15 cellular contexts compared by ENCODE assay signal in genomic region chr11:67310246-67311050, GRCh38. TPM values are rescaled to one million over a fixed set of nuclear protein-coding genes. Genes with fewer than 3 reads are reported as not detected.
DNase-seq lines count a peak whose midpoint lies in the region; ATAC-seq and TF ChIP-seq lines count a peak whose summit lies in the region.
"Had no signal": no experiment of that assay in that cellular context is flagged by ENCODE, and none has a peak within 500 bp of the region (broad histone marks: within the 10 kb centered on the region; RNA-seq: fewer than 3 reads in every experiment).

No MANE protein-coding gene starts in this region.

- TF ChIP-seq EP300 in esophagus muscularis mucosa (IDR thresholded peaks at IDR 0.05): no peak

- peaks cover 35% of the 10 kb centered on the region for H3K4me1 Mint-ChIP-seq in MCF 10A (ENCODE audit: insufficient read depth, unreplicated experiment)
- H3K4me1 Mint-ChIP-seq in central memory CD8-positive, alpha-beta T cell: peaks cover 31% of the 10 kb centered on the region

- no peak overlapping the region for H3K4me3 Mint-ChIP-seq in MCF 10A (ENCODE audit: unreplicated experiment)
- peak overlapping the region; percentile 20 for H3K4me3 Mint-ChIP-seq in central memory CD8-positive, alpha-beta T cell
- H3K4me3 Mint-ChIP-seq: HFFc6 had no signal

- H3K4me3 ChIP-seq in breast epithelium (no peak overlapping the region), urinary bladder (ENCODE audit: low read depth, low read length) (no peak overlapping the region), HAP-1 (no peak overlapping the region), esophagus muscularis mucosa (no peak overlapping the region)
- H3K4me3 ChIP-seq: pancreas had no signal

- no peaks in the 10 kb centered on the region for H3K27me3 Mint-ChIP-seq in MCF 10A (ENCODE audit: insufficient read depth, unreplicated experiment)
- no peaks in the 10 kb centered on the region for H3K27me3 Mint-ChIP-seq in central memory CD8-positive, alpha-beta T cell

- H3K4me1 ChIP-seq in breast epithelium (peaks cover 6 to 13% of the 10 kb centered on the region in 2 donors), urinary bladder (ENCODE audit: insufficient read depth) (no peaks in the 10 kb centered on the region), HAP-1 (no peaks in the 10 kb centered on the region), esophagus muscularis mucosa (peaks cover 0 to 3% (median 2%) of the 10 kb centered on the region in 4 donors)
- H3K4me1 ChIP-seq: pancreas had no signal

- no TSS peak for BruUV-seq in MCF 10A (replicated peaks; lab: Mats Ljungman, UMichigan)

- intact Hi-C loops in breast epithelium (cut with DNase I; ENCODE audit: low total_unique reads): loop anchor here (10.0 kb wide), 1 partner anchor 1146 kb away; no protein-coding TSS in a partner anchor
- intact Hi-C loops in MCF 10A (cut with micrococcal nuclease): no loop called here
- intact Hi-C loops in esophagus muscularis mucosa (cut with DNase I): no loop called here

- H3K36me3 ChIP-seq in breast epithelium (no peaks in the 10 kb centered on the region), urinary bladder (ENCODE audit: insufficient read depth) (peaks cover 1% of the 10 kb centered on the region), HAP-1 (replicated peaks) (peaks cover 14% of the 10 kb centered on the region), esophagus muscularis mucosa (peaks cover 0 to 52% (median 42%) of the 10 kb centered on the region in 4 donors)

- TF ChIP-seq POLR2A in breast epithelium (IDR thresholded peaks at IDR 0.05): no peak
- TF ChIP-seq POLR2A in esophagus muscularis mucosa (IDR thresholded peaks at IDR 0.05; ENCODE audit: low read depth): no peak

- no peak overlapping the region for H3K27ac Mint-ChIP-seq in MCF 10A (ENCODE audit: low read depth, unreplicated experiment)
- H3K27ac Mint-ChIP-seq in central memory CD8-positive, alpha-beta T cell (ENCODE audit: low read depth): no peak overlapping the region
- H3K27ac Mint-ChIP-seq: HFFc6 had no signal

- no peak for ATAC-seq in central memory CD8-positive, alpha-beta T cell (replicated peaks; ENCODE audit: extremely low read depth, poor library complexity, severe bottlenecking)
- ATAC-seq in HG03175 (IDR thresholded peaks at IDR 0.05; ENCODE audit: unreplicated experiment): no peak

- no peaks in the 10 kb centered on the region for H3K27me3 ChIP-seq in breast epithelium
- H3K27me3 ChIP-seq in HAP-1 (ENCODE audit: low read depth): no peaks in the 10 kb centered on the region
- H3K27me3 ChIP-seq in esophagus muscularis mucosa: no peaks in the 10 kb centered on the region
- H3K27me3 ChIP-seq: pancreas had no signal

- in situ Hi-C loops in HAP-1 (cut with MboI; ENCODE audit: low sequenced_read_pairs): loop anchor here (10.0 kb wide), 1 partner anchor 226 kb away; no protein-coding TSS in a partner anchor

- no peaks in the 10 kb centered on the region for H3K9me3 ChIP-seq in breast epithelium
- H3K9me3 ChIP-seq in HAP-1: no peaks in the 10 kb centered on the region
- no peaks in the 10 kb centered on the region for H3K9me3 ChIP-seq in esophagus muscularis mucosa
- H3K9me3 ChIP-seq: pancreas had no signal

- DNase-seq in breast epithelium (ENCODE audit: low spot score in 2 of 2) (peak in 1 of 2 donors; percentile 48), MCF 10A (ENCODE audit: unreplicated experiment) (no peak), mesenteric fat pad (ENCODE audit: low spot score) (peak; percentile 79), HAP-1 (ENCODE audit: low spot score in 2 of 2) (no peak), esophagus muscularis mucosa (ENCODE audit: extremely low spot score) (no peak)
- DNase-seq in central memory CD8-positive, alpha-beta T cell (ENCODE audit: low spot score in 2 of 2): no peak
- DNase-seq: ACHN; activated CD4-positive, alpha-beta T cell treated with anti-CD3 and anti-CD28 coated beads for 4 hours; activated naive CD4-positive, alpha-beta T cell; HFFc6; NCI-H1048; NCI-H2081 treated with DMSO at 0.1 percent for 48 hours had no signal

- 86% methylated on average over 19 of the region's 19 CpGs for WGBS in urinary bladder
- WGBS in esophagus muscularis mucosa: 98% methylated on average over 12 of the region's 19 CpGs

- TF ChIP-seq CTCF in breast epithelium (IDR thresholded peaks at IDR 0.05) (no peak), MCF 10A (IDR thresholded peaks at IDR 0.05; ENCODE audit: unreplicated experiment) (no peak), esophagus muscularis mucosa (IDR thresholded peaks at IDR 0.05) (no peak)

- CTCF ChIA-PET in MCF 10A (lab: Yijun Ruan, JAX): interaction anchor here (0.6 to 1.2 kb wide), 3 partner anchors 47 to 286 kb away, joined by 3 to 7 read pairs (median 4); no protein-coding TSS in a partner anchor

- POLR2A ChIA-PET in MCF 10A (lab: Yijun Ruan, JAX): interaction anchor here (0.7 to 1.6 kb wide), 5 partner anchors 8 to 47 kb away, joined by 3 to 13 read pairs (median 5); partner anchors contain the start of gene ANKRD13D

- H3K36me3 Mint-ChIP-seq in MCF 10A (ENCODE audit: insufficient read depth, unreplicated experiment): peaks cover 40% of the 10 kb centered on the region
- H3K36me3 Mint-ChIP-seq in central memory CD8-positive, alpha-beta T cell (ENCODE audit: insufficient read depth): peaks cover 4% of the 10 kb centered on the region

- H3K27ac ChIP-seq in breast epithelium (peak overlapping the region; percentile 89 to 91), urinary bladder (ENCODE audit: low read depth) (peak overlapping the region; percentile 54), esophagus muscularis mucosa (replicated peaks in 1 of 4) (no peak overlapping the region)
- H3K27ac ChIP-seq: pancreas had no signal

- no peaks in the 10 kb centered on the region for H3K9me3 Mint-ChIP-seq in MCF 10A (ENCODE audit: unreplicated experiment)
- no peaks in the 10 kb centered on the region for H3K9me3 Mint-ChIP-seq in central memory CD8-positive, alpha-beta T cell
- H3K9me3 Mint-ChIP-seq: HFFc6 had no signal

RNA-seq across cellular contexts. Expression of gene SSH3, which starts 7.1 kb away (rescaled TPM):
- total RNA-seq in breast epithelium (10 to 100 TPM; 28.8 to 55.2 (median 34.4) TPM), MCF 10A (2022) (31.7 and 38.0 TPM in 2 replicates), mesenteric fat pad (19.9 TPM), urinary bladder (23.6 TPM), esophagus muscularis mucosa (10 to 100 TPM; 28.2 to 51.5 (median 44.0) TPM)
- polyA plus RNA-seq in urinary bladder: 52.7 TPM

RNA-seq across cellular contexts. Expression of gene ANKRD13D, which starts 21.3 kb away (rescaled TPM):
- total RNA-seq in breast epithelium: 10 to 100 TPM; 23.7 to 51.8 (median 40.7) TPM
- total RNA-seq in MCF 10A (2022): 39.7 and 46.2 TPM in 2 replicates
- total RNA-seq in mesenteric fat pad: 42.5 TPM
- total RNA-seq in urinary bladder: 25.2 TPM
- polyA plus RNA-seq in urinary bladder: 44.0 TPM
- total RNA-seq in esophagus muscularis mucosa: 10 to 100 TPM; 27.7 to 53.0 (median 39.5) TPM

RNA-seq across cellular contexts. Expression of gene POLD4, which starts 42.9 kb away (rescaled TPM):
- 10 to 100 TPM; 48.7 to 91.5 (median 69.2) TPM for total RNA-seq in breast epithelium
- total RNA-seq in MCF 10A (2022): 54.8 and 79.9 TPM in 2 replicates
- total RNA-seq in mesenteric fat pad: 72.9 TPM
- total RNA-seq in urinary bladder: 8.8 TPM
- polyA plus RNA-seq in urinary bladder: 157 TPM
- 100 to 1,000 TPM in 1 of 4 donors, 10 to 100 TPM in 3; 77.2 to 106 (median 83.1) TPM for total RNA-seq in esophagus muscularis mucosa

RNA-seq across cellular contexts. Expression of gene GRK2, which starts 44.2 kb away (rescaled TPM):
- total RNA-seq in breast epithelium (10 to 100 TPM; 41.1 to 52.8 (median 52.1) TPM), MCF 10A (2022) (48.1 and 50.1 TPM in 2 replicates), mesenteric fat pad (60.2 TPM), urinary bladder (21.1 TPM), esophagus muscularis mucosa (10 to 100 TPM; 46.9 to 68.8 (median 59.5) TPM)
- 66.3 TPM for polyA plus RNA-seq in urinary bladder

Comparison
In these comparisons a context has a peak if more than half of its experiments do, and no peak if none do; other contexts are left out.
1. H3K27ac ChIP-seq: peak in breast epithelium (2 of 2) and urinary bladder (single experiment); none in esophagus muscularis mucosa (0 of 4).